15 cellular contexts compared by ENCODE assay signal in the genomic region with DNA sequence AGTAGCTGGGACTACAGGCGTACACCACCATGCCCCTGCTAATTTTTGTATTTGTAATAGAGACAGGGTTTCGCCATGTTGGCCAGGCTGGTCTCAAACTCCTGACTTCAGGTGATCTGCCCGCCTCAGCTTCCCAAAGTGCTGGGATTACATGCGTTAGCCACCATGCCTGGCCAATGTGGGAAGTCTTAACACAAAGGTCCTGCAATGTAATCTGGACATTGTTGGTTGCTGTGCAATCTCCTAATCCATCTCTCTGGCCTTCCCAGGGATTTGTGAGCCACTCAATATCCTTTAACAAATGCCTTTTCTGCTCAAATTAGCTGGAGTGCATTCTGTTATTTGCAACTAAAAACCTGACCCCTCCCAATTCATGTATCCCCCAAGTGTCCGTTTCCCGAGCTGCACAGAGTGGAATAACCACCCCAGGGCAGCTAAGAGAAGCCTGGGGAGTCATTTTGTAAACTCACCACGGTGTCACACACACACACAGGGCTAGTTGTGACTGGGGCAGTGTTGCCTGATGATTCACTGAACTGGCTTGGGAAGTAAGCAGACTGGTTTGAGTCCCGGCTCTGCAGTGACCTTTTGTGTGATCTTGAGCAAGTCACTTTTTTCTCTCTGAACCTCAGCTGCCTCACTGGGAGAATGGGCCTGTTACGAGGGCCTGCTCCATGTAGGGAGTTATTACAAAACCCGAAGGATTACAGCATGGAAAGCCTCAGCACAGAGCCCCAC.
DNase-seq lines count a peak whose midpoint lies in the region; FAIRE-seq and TF ChIP-seq lines count a peak whose summit lies in the region.
"Had no signal": no experiment of that assay in that cellular context is flagged by ENCODE, and none has a peak within 500 bp of the region (broad histone marks: within the 10 kb centered on the region; RNA-seq: fewer than 3 reads in every experiment).

No MANE protein-coding gene starts in this region.

- H3K4me1 Mint-ChIP-seq in immature natural killer cell = peaks cover 0 to 5% of the 10 kb centered on the region in 2 donors

- TF ChIP-seq CTCF in RWPE1 (conservative IDR thresholded peaks at IDR 0.05; ENCODE audit: low read depth) = no peak
- no peak for TF ChIP-seq CTCF in spleen (IDR thresholded peaks at IDR 0.05 in 8 of 11, conservative IDR thresholded peaks at IDR 0.05 in 3 of 11)
- no peak for TF ChIP-seq CTCF in coronary artery (IDR thresholded peaks at IDR 0.05)

- peaks cover 0 to 23% (median 4%) of the 10 kb centered on the region in 6 donors for H3K4me1 ChIP-seq in spleen
- H3K4me1 ChIP-seq: adrenal gland had no signal

- H3K27me3 ChIP-seq in spleen (replicated peaks in 1 of 7) = no peaks in the 10 kb centered on the region
- H3K27me3 ChIP-seq: adrenal gland had no signal

- H3K4me3 Mint-ChIP-seq in immature natural killer cell = no peak overlapping the region
- H3K4me3 Mint-ChIP-seq: dendritic cell treated with granulocyte-macrophage colony-stimulating factor and Interleukin-4, amounts not matched to agents 40 ng/mL and 50 ng/mL, for 4 days; nephron progenitor cell had no signal

- H3K4me3 ChIP-seq in spleen = no peak overlapping the region
- no peak overlapping the region for H3K4me3 ChIP-seq in coronary artery
- H3K4me3 ChIP-seq: adrenal gland, thoracic aorta had no signal

- peak overlapping the region; percentile 1; the same call in 1 of the 2 replicates for H3K27ac ChIP-seq in RWPE1
- H3K27ac ChIP-seq in spleen = no peak overlapping the region
- H3K27ac ChIP-seq in coronary artery = no peak overlapping the region
- H3K27ac ChIP-seq: adrenal gland, thoracic aorta had no signal

- no peak for FAIRE-seq in H54 (lab: Jason Lieb, UNC)

- H3K27me3 Mint-ChIP-seq in immature natural killer cell (ENCODE audit: low read depth in 3 of 3) = no peaks in the 10 kb centered on the region
- H3K27me3 Mint-ChIP-seq: dendritic cell treated with granulocyte-macrophage colony-stimulating factor and Interleukin-4, amounts not matched to agents 40 ng/mL and 50 ng/mL, for 4 days had no signal

- H3K9me3 ChIP-seq in spleen = no peaks in the 10 kb centered on the region
- H3K9me3 ChIP-seq: adrenal gland, thoracic aorta had no signal

- intact Hi-C loops in spleen (cut with DNase I; ENCODE audit: low total_unique reads) = no loop called here

- peaks cover 0 to 6% (median 0%) of the 10 kb centered on the region in 3 donors for H3K36me3 Mint-ChIP-seq in immature natural killer cell

- DNase-seq in H54 (ENCODE audit: insufficient read length, low spot score) = peak; percentile 63
- DNase-seq in RWPE1 (ENCODE audit: low spot score) = peak; percentile 79
- DNase-seq in fibroblast of peridontal ligament (ENCODE audit: extremely low read depth) = peak; percentile 13
- peak; percentile 23 for DNase-seq in spleen
- no peak for DNase-seq in immature natural killer cell
- no peak for DNase-seq in coronary artery (ENCODE audit: low spot score)
- no peak for DNase-seq in medulla oblongata (ENCODE audit: extremely low spot score)
- DNase-seq: activated CD4-positive, CD25-positive, alpha-beta regulatory T cell treated with anti-CD3 and anti-CD28 coated beads, Interleukin-2, amount 50 U/mL, for 72 hours; activated T-cell treated with anti-CD3 and anti-CD28 coated beads, Interleukin-2, amount 50 U/mL, for 1 hour; adrenal gland; COR-L47; NCI-H2227 treated with DMSO at 0.1 percent for 48 hours; nephron progenitor cell had no signal

- TF ChIP-seq POLR2A in H54 (IDR thresholded peaks at IDR 0.05; ENCODE audit: low read depth, low read length) (no peak), spleen (IDR thresholded peaks at IDR 0.05) (no peak)

- WGBS in spleen, 5 donors = 88 to 96% (median 88%) methylated on average over 10 of the region's 10 CpGs

- no peak overlapping the region for H3K27ac Mint-ChIP-seq in immature natural killer cell
- H3K27ac Mint-ChIP-seq: dendritic cell treated with granulocyte-macrophage colony-stimulating factor and Interleukin-4, amounts not matched to agents 40 ng/mL and 50 ng/mL, for 4 days had no signal

- POLR2A ChIA-PET in RWPE1 (lab: Yijun Ruan, JAX; ENCODE audit: low non-redundant PET) = interaction anchor here (0.6 kb wide), 1 partner anchor 301 kb away, joined by 5 read pairs; no protein-coding TSS in a partner anchor

- no peaks in the 10 kb centered on the region for H3K9me3 Mint-ChIP-seq in immature natural killer cell
- H3K9me3 Mint-ChIP-seq: nephron progenitor cell had no signal

- CTCF ChIA-PET in RWPE1 (lab: Yijun Ruan, JAX) = interaction anchor here (0.7 to 4.7 kb wide), 6 partner anchors 8 to 180 kb away, joined by 3 to 50 read pairs (median 4); no protein-coding TSS in a partner anchor

- peaks cover 0 to 21% (median 12%) of the 10 kb centered on the region in 6 donors for H3K36me3 ChIP-seq in spleen
- H3K36me3 ChIP-seq: thoracic aorta had no signal

Comparison
In these comparisons a context has a peak if more than half of its experiments do, and no peak if none do; other contexts are left out.
1. DNase-seq: peak in H54 (single experiment), RWPE1 (single experiment), fibroblast of peridontal ligament (single experiment) and spleen (single experiment); none in immature natural killer cell (0 of 3), coronary artery (single experiment) and medulla oblongata (single experiment).